In the genomic region with DNA sequence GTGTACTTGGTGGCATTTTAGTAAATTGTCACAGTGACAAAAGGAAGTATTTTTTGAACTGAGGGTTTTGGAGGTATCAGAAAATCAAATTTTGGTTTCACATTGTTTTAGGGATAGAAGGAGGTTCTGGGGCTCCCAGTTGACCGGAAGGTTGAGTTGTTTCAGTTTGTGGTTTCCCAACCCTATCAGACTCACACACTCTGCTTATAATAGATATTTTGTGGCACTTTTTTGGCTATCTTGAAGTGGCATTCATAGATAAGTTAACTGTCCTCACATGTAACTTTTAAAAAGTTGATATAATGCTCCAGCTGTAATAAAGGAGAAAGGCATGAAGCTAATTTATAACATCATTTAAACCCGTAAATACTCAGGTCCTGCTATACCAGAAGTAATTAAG, we compare ENCODE assay signal across 17 cellular contexts. TPM values are rescaled to one million over a fixed set of nuclear protein-coding genes. Genes with fewer than 3 reads are reported as not detected.
DNase-seq lines count a peak whose midpoint lies in the region; ATAC-seq and TF ChIP-seq lines count a peak whose summit lies in the region.
"Had no signal": no experiment of that assay in that cellular context is flagged by ENCODE, and none has a peak within 500 bp of the region (broad histone marks: within the 10 kb centered on the region; RNA-seq: fewer than 3 reads in every experiment).

No MANE protein-coding gene starts in this region.

- H3K4me3 ChIP-seq in brain microvascular endothelial cell (ENCODE audit: low read depth, low read length), result no peak overlapping the region
- no peak overlapping the region for H3K4me3 ChIP-seq in psoas muscle
- H3K4me3 ChIP-seq: uterus had no signal

- TF ChIP-seq CTCF in brain microvascular endothelial cell (IDR thresholded peaks at IDR 0.05; ENCODE audit: low read depth, low read length, missing control alignments) (no peak), psoas muscle (IDR thresholded peaks at IDR 0.05) (no peak)

- ATAC-seq in GM18498 (IDR thresholded peaks at IDR 0.05; ENCODE audit: unreplicated experiment) (peak; percentile 76), GM21786 (IDR thresholded peaks at IDR 0.05; ENCODE audit: unreplicated experiment) (peak; percentile 52), psoas muscle (no peak)

- in situ Hi-C loops in brain microvascular endothelial cell (cut with HindIII; ENCODE audit: low pct_ligation_motif_present, low sequenced_read_pairs), result no loop called here

- intact Hi-C loops in psoas muscle (cut with DNase I), result no loop called here

- DNase-seq in HUDEP-2 (lab: John Stamatoyannopoulos, UW; ENCODE audit: unreplicated experiment in 76 of 76) (peak in 64 of 76 experiments; percentile 1 to 91 (median 63)), erythroblast (lab: John Stamatoyannopoulos, UW) (peak; percentile 86 to 94), brain microvascular endothelial cell (no peak), psoas muscle (no peak), ureter (ENCODE audit: low spot score) (no peak), HPDE6-E6E7 (ENCODE audit: extremely low spot score) (no peak)
- DNase-seq: activated B cell treated with CpG ODN at 0.5 μM for 24 hours; activated naive CD4-positive, alpha-beta T cell treated with Interleukin-2 at 50 U/mL for 16 hours; cortex of kidney; IMR-90; NCI-H1092 treated with DMSO at 0.1 percent for 48 hours; stimulated activated CD4-positive, alpha-beta T cell treated with anti-CD3 and anti-CD28 coated beads, Interleukin-15, amount 100 ng/mL, for 24 hours; uterus had no signal

- H3K36me3 ChIP-seq in brain microvascular endothelial cell (replicated peaks), result no peaks in the 10 kb centered on the region
- no peaks in the 10 kb centered on the region for H3K36me3 ChIP-seq in psoas muscle (ENCODE audit: insufficient read depth in 1 of 2, low read depth in 1 of 2)
- H3K36me3 ChIP-seq: uterus had no signal

- WGBS in psoas muscle, 3 donors, result 78 to 90% (median 80%) methylated on average over 2 of the region's 2 CpGs

- H3K27me3 ChIP-seq in brain microvascular endothelial cell (replicated peaks) (no peaks in the 10 kb centered on the region), psoas muscle (ENCODE audit: insufficient read depth in 3 of 3, low read length in 2 of 3) (no peaks in the 10 kb centered on the region)
- H3K27me3 ChIP-seq: uterus had no signal

- TF ChIP-seq POLR2A in erythroblast (IDR thresholded peaks at IDR 0.05; ENCODE audit: low read length), result no peak

- H3K4me1 ChIP-seq in psoas muscle, result peaks cover 56% of the 10 kb centered on the region
- H3K4me1 ChIP-seq: uterus had no signal

- H3K27ac ChIP-seq in brain microvascular endothelial cell, result no peak overlapping the region
- H3K27ac ChIP-seq in psoas muscle, result no peak overlapping the region
- H3K27ac ChIP-seq: epithelial cell of prostate, RWPE1, uterus had no signal

- H3K9me3 ChIP-seq in psoas muscle, result no peaks in the 10 kb centered on the region
- H3K9me3 ChIP-seq: uterus had no signal

RNA-seq across cellular contexts. Expression of a gene that starts 12.7 kb away (rescaled TPM):
- 10 to 100 TPM; 40.1 to 92.1 (median 60.3) TPM for total RNA-seq in psoas muscle
- 10 to 100 TPM; 25.4 to 38.7 (median 27.5) TPM for polyA plus RNA-seq in psoas muscle
- 83.2 TPM for total RNA-seq in ureter

RNA-seq across cellular contexts. Expression of a gene that starts 25.1 kb away (rescaled TPM):
- total RNA-seq in psoas muscle (1 to 10 TPM; 4.3 to 8.1 (median 5.9) TPM), ureter (17.3 TPM)
- polyA plus RNA-seq in psoas muscle, result 10 to 100 TPM in 1 of 3 donors, 1 to 10 TPM in 2; 5.6 to 13.6 (median 9.6) TPM

Comparison
In these comparisons a context has a peak if more than half of its experiments do, and no peak if none do; other contexts are left out.
1. ATAC-seq: peak in GM18498 (single experiment) and GM21786 (single experiment); none in psoas muscle (0 of 4).
2. DNase-seq: peak in HUDEP-2 (64 of 76) and erythroblast (2 of 2); none in brain microvascular endothelial cell (single experiment), psoas muscle (0 of 2), ureter (single experiment) and HPDE6-E6E7 (single experiment).